In the genomic region with DNA sequence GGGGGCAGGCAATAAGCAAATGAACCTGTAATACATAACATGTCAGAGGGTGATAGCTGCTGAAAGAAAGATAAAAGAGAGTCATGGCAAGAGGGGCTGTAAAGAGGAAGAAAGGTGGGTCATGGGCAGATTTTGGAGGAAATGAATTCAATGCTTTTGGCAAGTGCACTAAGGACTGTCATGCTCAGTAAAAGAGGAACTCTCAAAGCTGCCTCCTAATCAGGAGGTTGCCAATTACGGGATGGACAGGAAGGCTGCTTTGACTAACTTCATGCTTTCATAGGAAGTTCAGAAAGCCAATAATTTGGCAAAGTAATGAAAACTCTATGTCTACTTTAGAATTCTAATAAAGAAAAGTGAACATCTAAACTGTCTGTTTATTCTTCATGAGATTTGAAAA, we compare ENCODE assay signal across 22 cellular contexts.
"Had no signal": no experiment of that assay in that cellular context is flagged by ENCODE, and none has a peak within 500 bp of the region (broad histone marks: within the 10 kb centered on the region; RNA-seq: fewer than 3 reads in every experiment).

No MANE protein-coding gene starts in this region.

- H3K9me3 ChIP-seq: heart right ventricle, left ventricle myocardium inferior, lower lobe of right lung, pancreas, stomach, thoracic aorta, transverse colon had no signal

- H3K27ac ChIP-seq: dorsolateral prefrontal cortex, heart right ventricle, left ventricle myocardium inferior, lower lobe of right lung, neural progenitor cell, pancreas, stomach, thoracic aorta, transverse colon had no signal

- H3K4me1 ChIP-seq: left ventricle myocardium inferior, lower lobe of right lung, pancreas, stomach, transverse colon had no signal

- ATAC-seq: heart right ventricle; lower lobe of right lung; natural killer cell treated with Interleukin-12 subunit alpha and Interleukin-12 subunit beta and Interleukin-15 and Interleukin-18, amount 100 ng/mL, for 72 hours; pancreas; right cardiac atrium had no signal

- FAIRE-seq: keratinocyte, pancreas had no signal

- H3K4me3 ChIP-seq: dorsolateral prefrontal cortex, heart right ventricle, left ventricle myocardium inferior, lower lobe of right lung, neural progenitor cell, pancreas, stomach, thoracic aorta, transverse colon had no signal

- H2AFZ ChIP-seq: neural progenitor cell had no signal

- DNase-seq: cortex of kidney; dorsolateral prefrontal cortex; effector CD8-positive, alpha-beta T cell; foreskin melanocyte; heart right ventricle; left ventricle myocardium inferior; lower lobe of right lung; mesenchymal stem cell; midbrain; nucleus accumbens; pancreas; right cardiac atrium; small intestine; stimulated activated CD4-positive, alpha-beta T cell treated with anti-CD3 and anti-CD28 coated beads, Interleukin-12 subunit alpha, Interleukin-12 subunit beta, amount 100 ng/mL, for 4 hours; stimulated activated naive CD4-positive, alpha-beta T cell; stomach; substantia nigra; transverse colon had no signal

- H3K36me3 ChIP-seq: heart right ventricle, left ventricle myocardium inferior, lower lobe of right lung, neural progenitor cell, pancreas, stomach, thoracic aorta, transverse colon had no signal

- H3K27me3 ChIP-seq: dorsolateral prefrontal cortex, heart right ventricle, neural progenitor cell, pancreas, stomach, transverse colon had no signal

- H3K9ac ChIP-seq: neural progenitor cell had no signal

- H3K4me2 ChIP-seq: neural progenitor cell had no signal
